1 cellular context compared by ENCODE assay signal in the genomic region with DNA sequence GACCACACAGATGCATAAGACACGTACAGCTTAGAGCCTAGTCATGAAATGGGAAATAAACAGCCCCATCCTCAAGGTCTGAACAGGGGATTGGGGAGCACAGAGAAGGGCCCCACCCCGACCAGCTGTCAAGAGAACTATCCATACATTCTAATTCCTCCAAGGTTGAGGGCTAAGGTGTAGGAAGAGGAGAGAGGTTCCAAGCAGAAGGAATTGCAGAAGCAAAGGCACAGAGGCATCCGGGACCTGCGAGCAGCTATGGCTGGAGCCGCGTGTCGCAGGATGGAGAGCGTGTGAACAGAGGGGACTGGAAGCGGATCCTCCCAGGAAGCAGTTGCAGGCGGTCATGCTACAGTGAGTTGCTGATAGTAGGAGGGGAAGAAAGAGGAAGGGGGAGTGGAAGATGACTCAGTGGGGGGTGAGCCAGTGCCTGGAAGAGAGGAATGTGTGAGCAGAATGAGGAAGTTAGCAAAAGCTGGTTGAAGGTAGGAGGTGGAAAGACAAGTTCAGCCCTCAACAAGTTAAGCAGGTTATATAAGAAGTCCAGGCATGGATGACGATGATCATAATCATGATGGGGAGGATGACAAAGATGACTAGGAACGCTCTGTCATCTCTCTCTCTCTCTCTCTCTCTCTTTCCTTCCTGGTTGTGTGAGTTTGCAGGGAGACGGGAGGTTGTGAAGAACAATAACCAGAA.
TF ChIP-seq lines count a peak whose summit lies in the region.

No MANE protein-coding gene starts in this region.

TF ChIP-seq in K562, 482 proteins besides CTCF, POLR2A, EP300 and RAD21 (continued from another document and continues in another):
- TF ChIP-seq, protein P1, sequence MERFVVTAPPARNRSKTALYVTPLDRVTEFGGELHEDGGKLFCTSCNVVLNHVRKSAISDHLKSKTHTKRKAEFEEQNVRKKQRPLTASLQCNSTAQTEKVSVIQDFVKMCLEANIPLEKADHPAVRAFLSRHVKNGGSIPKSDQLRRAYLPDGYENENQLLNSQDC (CRISPR knock-in tag; IDR thresholded peaks at IDR 0.05): no peak
- TF ChIP-seq ZNF174 (CRISPR knock-in tag; IDR thresholded peaks at IDR 0.05) (no peak), RHOXF2B (CRISPR knock-in tag; conservative IDR thresholded peaks at IDR 0.05) (no peak), PHTF2 (CRISPR knock-in tag; IDR thresholded peaks at IDR 0.05) (no peak), ZNF165 (CRISPR knock-in tag; IDR thresholded peaks at IDR 0.05; ENCODE audit: borderline replicate concordance) (no peak), BCL6 (CRISPR knock-in tag; IDR thresholded peaks at IDR 0.05) (no peak), MTA1 (IDR thresholded peaks at IDR 0.05; ENCODE audit: borderline replicate concordance) (peak; percentile 97), THRB (CRISPR knock-in tag; conservative IDR thresholded peaks at IDR 0.05) (peak; percentile 77; the same call in 1 of the 2 replicates), FOS (IDR thresholded peaks at IDR 0.05; ENCODE audit: extremely low read depth, insufficient read length) (peak; percentile 59), ZNF57 (CRISPR knock-in tag; IDR thresholded peaks at IDR 0.05) (no peak), ZNF785 (CRISPR knock-in tag; IDR thresholded peaks at IDR 0.05) (no peak), SIN3B (IDR thresholded peaks at IDR 0.05; ENCODE audit: low read depth) (no peak), NRF1 (conservative IDR thresholded peaks at IDR 0.05 in 1 of 2, IDR thresholded peaks at IDR 0.05 in 1 of 2) (peak; percentile 50 to 55; a peak in 3 of 4 replicates), SAFB2 (IDR thresholded peaks at IDR 0.05; ENCODE audit: borderline replicate concordance, low read depth, low read length, severe bottlenecking) (no peak), ZNF224 (CRISPR knock-in tag; IDR thresholded peaks at IDR 0.05) (no peak), ZNF511 (CRISPR knock-in tag; IDR thresholded peaks at IDR 0.05) (0 out of 2 replicates have a peak, but pooled peaks have one; percentile 58), MEF2D (tag; conservative IDR thresholded peaks at IDR 0.05; ENCODE audit: low read depth) (peak; percentile 60; the same call in 1 of the 2 replicates), ZNF239 (CRISPR knock-in tag; IDR thresholded peaks at IDR 0.05) (no peak), KAT8 (IDR thresholded peaks at IDR 0.05; ENCODE audit: low read depth) (no peak), TFAM (CRISPR knock-in tag; conservative IDR thresholded peaks at IDR 0.05) (no peak), ZNF436 (CRISPR knock-in tag; IDR thresholded peaks at IDR 0.05) (no peak), FOXO4 (CRISPR knock-in tag; IDR thresholded peaks at IDR 0.05) (peak; percentile 56; the same call in 1 of the 2 replicates), ZNF134 (CRISPR knock-in tag; conservative IDR thresholded peaks at IDR 0.05) (peak; percentile 61; the same call in 1 of the 2 replicates), ZNF3 (CRISPR knock-in tag; IDR thresholded peaks at IDR 0.05) (no peak), ZNF707 (CRISPR knock-in tag; conservative IDR thresholded peaks at IDR 0.05) (no peak), SUPT5H (IDR thresholded peaks at IDR 0.05) (peak; percentile 84), MTA2 (IDR thresholded peaks at IDR 0.05; ENCODE audit: low read depth) (peak; percentile 73), POLR2H (tag; IDR thresholded peaks at IDR 0.05; ENCODE audit: low read depth) (peak; percentile 63; the same call in 1 of the 2 replicates), CTBP1 (IDR thresholded peaks at IDR 0.05; ENCODE audit: borderline replicate concordance) (peak; percentile 98), MLLT1 (IDR thresholded peaks at IDR 0.05) (peak; percentile 89 to 92; a peak in 3 of 4 replicates), ZKSCAN1 (IDR thresholded peaks at IDR 0.05; ENCODE audit: low read depth, low read length) (0 out of 2 replicates have a peak, but pooled peaks have one; percentile 41), ZNF175 (CRISPR knock-in tag; IDR thresholded peaks at IDR 0.05; ENCODE audit: low read depth) (peak; percentile 50; the same call in 1 of the 2 replicates), XRCC4 (IDR thresholded peaks at IDR 0.05; ENCODE audit: extremely low read depth, insufficient read depth, insufficient read length) (no peak), BRD9 (IDR thresholded peaks at IDR 0.05; ENCODE audit: low read depth, partially characterized antibody) (peak; percentile 95)
- TF ChIP-seq, protein P2, sequence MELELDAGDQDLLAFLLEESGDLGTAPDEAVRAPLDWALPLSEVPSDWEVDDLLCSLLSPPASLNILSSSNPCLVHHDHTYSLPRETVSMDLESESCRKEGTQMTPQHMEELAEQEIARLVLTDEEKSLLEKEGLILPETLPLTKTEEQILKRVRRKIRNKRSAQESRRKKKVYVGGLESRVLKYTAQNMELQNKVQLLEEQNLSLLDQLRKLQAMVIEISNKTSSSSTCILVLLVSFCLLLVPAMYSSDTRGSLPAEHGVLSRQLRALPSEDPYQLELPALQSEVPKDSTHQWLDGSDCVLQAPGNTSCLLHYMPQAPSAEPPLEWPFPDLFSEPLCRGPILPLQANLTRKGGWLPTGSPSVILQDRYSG (tag; conservative IDR thresholded peaks at IDR 0.05; ENCODE audit: low read depth): no peak; the same call in 1 of the 2 replicates
- TF ChIP-seq, protein P3, sequence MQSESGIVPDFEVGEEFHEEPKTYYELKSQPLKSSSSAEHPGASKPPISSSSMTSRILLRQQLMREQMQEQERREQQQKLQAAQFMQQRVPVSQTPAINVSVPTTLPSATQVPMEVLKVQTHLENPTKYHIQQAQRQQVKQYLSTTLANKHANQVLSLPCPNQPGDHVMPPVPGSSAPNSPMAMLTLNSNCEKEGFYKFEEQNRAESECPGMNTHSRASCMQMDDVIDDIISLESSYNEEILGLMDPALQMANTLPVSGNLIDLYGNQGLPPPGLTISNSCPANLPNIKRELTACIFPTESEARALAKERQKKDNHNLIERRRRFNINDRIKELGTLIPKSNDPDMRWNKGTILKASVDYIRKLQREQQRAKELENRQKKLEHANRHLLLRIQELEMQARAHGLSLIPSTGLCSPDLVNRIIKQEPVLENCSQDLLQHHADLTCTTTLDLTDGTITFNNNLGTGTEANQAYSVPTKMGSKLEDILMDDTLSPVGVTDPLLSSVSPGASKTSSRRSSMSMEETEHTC (IDR thresholded peaks at IDR 0.05): 0 out of 2 replicates have a peak, but pooled peaks have one; percentile 38
- TF ChIP-seq, protein P4, sequence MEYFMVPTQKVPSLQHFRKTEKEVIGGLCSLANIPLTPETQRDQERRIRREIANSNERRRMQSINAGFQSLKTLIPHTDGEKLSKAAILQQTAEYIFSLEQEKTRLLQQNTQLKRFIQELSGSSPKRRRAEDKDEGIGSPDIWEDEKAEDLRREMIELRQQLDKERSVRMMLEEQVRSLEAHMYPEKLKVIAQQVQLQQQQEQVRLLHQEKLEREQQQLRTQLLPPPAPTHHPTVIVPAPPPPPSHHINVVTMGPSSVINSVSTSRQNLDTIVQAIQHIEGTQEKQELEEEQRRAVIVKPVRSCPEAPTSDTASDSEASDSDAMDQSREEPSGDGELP (CRISPR knock-in tag; IDR thresholded peaks at IDR 0.05; ENCODE audit: borderline replicate concordance): peak; percentile 86; the same call in 1 of the 2 replicates
- TF ChIP-seq, protein P5, sequence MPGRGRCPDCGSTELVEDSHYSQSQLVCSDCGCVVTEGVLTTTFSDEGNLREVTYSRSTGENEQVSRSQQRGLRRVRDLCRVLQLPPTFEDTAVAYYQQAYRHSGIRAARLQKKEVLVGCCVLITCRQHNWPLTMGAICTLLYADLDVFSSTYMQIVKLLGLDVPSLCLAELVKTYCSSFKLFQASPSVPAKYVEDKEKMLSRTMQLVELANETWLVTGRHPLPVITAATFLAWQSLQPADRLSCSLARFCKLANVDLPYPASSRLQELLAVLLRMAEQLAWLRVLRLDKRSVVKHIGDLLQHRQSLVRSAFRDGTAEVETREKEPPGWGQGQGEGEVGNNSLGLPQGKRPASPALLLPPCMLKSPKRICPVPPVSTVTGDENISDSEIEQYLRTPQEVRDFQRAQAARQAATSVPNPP (IDR thresholded peaks at IDR 0.05; ENCODE audit: borderline replicate concordance, insufficient read depth, insufficient read length): no peak
- TF ChIP-seq, protein P6, sequence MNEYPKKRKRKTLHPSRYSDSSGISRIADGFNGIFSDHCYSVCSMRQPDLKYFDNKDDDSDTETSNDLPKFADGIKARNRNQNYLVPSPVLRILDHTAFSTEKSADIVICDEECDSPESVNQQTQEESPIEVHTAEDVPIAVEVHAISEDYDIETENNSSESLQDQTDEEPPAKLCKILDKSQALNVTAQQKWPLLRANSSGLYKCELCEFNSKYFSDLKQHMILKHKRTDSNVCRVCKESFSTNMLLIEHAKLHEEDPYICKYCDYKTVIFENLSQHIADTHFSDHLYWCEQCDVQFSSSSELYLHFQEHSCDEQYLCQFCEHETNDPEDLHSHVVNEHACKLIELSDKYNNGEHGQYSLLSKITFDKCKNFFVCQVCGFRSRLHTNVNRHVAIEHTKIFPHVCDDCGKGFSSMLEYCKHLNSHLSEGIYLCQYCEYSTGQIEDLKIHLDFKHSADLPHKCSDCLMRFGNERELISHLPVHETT (CRISPR knock-in tag; conservative IDR thresholded peaks at IDR 0.05 in 1 of 2, IDR thresholded peaks at IDR 0.05 in 1 of 2): peak in 1 of 2 experiments; percentile 79; a peak in 1 of 4 replicates
- TF ChIP-seq, protein P7, sequence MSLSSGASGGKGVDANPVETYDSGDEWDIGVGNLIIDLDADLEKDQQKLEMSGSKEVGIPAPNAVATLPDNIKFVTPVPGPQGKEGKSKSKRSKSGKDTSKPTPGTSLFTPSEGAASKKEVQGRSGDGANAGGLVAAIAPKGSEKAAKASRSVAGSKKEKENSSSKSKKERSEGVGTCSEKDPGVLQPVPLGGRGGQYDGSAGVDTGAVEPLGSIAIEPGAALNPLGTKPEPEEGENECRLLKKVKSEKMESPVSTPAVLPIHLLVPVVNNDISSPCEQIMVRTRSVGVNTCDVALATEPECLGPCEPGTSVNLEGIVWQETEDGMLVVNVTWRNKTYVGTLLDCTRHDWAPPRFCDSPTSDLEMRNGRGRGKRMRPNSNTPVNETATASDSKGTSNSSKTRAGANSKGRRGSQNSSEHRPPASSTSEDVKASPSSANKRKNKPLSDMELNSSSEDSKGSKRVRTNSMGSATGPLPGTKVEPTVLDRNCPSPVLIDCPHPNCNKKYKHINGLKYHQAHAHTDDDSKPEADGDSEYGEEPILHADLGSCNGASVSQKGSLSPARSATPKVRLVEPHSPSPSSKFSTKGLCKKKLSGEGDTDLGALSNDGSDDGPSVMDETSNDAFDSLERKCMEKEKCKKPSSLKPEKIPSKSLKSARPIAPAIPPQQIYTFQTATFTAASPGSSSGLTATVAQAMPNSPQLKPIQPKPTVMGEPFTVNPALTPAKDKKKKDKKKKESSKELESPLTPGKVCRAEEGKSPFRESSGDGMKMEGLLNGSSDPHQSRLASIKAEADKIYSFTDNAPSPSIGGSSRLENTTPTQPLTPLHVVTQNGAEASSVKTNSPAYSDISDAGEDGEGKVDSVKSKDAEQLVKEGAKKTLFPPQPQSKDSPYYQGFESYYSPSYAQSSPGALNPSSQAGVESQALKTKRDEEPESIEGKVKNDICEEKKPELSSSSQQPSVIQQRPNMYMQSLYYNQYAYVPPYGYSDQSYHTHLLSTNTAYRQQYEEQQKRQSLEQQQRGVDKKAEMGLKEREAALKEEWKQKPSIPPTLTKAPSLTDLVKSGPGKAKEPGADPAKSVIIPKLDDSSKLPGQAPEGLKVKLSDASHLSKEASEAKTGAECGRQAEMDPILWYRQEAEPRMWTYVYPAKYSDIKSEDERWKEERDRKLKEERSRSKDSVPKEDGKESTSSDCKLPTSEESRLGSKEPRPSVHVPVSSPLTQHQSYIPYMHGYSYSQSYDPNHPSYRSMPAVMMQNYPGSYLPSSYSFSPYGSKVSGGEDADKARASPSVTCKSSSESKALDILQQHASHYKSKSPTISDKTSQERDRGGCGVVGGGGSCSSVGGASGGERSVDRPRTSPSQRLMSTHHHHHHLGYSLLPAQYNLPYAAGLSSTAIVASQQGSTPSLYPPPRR (CRISPR knock-in tag; IDR thresholded peaks at IDR 0.05; ENCODE audit: borderline replicate concordance): 0 out of 2 replicates have a peak, but pooled peaks have one; percentile 56
